Comparison of ENCODE assay signal across 8 cellular contexts in genomic region chr16:69424053-69424934, GRCh38. TPM values are rescaled to one million over a fixed set of nuclear protein-coding genes. Genes with fewer than 3 reads are reported as not detected.
DNase-seq lines count a peak whose midpoint lies in the region; ATAC-seq and TF ChIP-seq lines count a peak whose summit lies in the region.

A gene with protein sequence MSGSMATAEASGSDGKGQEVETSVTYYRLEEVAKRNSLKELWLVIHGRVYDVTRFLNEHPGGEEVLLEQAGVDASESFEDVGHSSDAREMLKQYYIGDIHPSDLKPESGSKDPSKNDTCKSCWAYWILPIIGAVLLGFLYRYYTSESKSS (plus strand): TSS chr16:69424619. CDS start chr16:69424684, 65 bp downstream.

- intact Hi-C loops in breast epithelium (cut with DNase I; ENCODE audit: low total_unique reads) = no loop called here

- peak; percentile 85 for DNase-seq in NCI-H2196 treated with DMSO at 0.1 percent for 48 hours (lab: John Stamatoyannopoulos, UW; ENCODE audit: unreplicated experiment)
- peak; percentile 95 to 96 for DNase-seq in breast epithelium (ENCODE audit: low spot score in 2 of 2)

- peak within 1 kb of the TSS; percentile 55 for H3K27ac ChIP-seq in ACC112 (ENCODE audit: low read depth, low read length)
- H3K27ac ChIP-seq in VCaP = peak within 1 kb of the TSS; percentile 77
- H3K27ac ChIP-seq in breast epithelium = peak within 1 kb of the TSS; percentile 82 to 86
- H3K27ac ChIP-seq in iPS-20b (ENCODE audit: low read length) = peak within 1 kb of the TSS; percentile 71
- peak within 1 kb of the TSS; percentile 4 to 92 (median 86) for H3K27ac ChIP-seq in skin epidermis

- TF ChIP-seq POLR2A in breast epithelium (IDR thresholded peaks at IDR 0.05) = peak; percentile 65

- ATAC-seq in GM18870 (IDR thresholded peaks at IDR 0.05; ENCODE audit: unreplicated experiment) (peak; percentile 97), HG03135 (IDR thresholded peaks at IDR 0.05; ENCODE audit: unreplicated experiment) (peak; percentile 93)

- H2AFZ ChIP-seq in ACC112 (ENCODE audit: low read length, unreplicated experiment) = peak within 1 kb of the TSS; percentile 93

- H3K4me1 ChIP-seq in ACC112 (ENCODE audit: control insufficient read depth, insufficient read depth, low read length, unreplicated experiment) (peaks cover 3% of the 10 kb centered on the region), breast epithelium (peaks cover 0 to 5% of the 10 kb centered on the region in 2 donors), iPS-20b (ENCODE audit: insufficient read depth, low read length) (peaks cover 4% of the 10 kb centered on the region; the same call in 1 of the 2 replicates)

- peak within 1 kb of the TSS; percentile 92 for H3K9ac ChIP-seq in iPS-20b (ENCODE audit: low read depth, low read length)

- TF ChIP-seq CTCF in VCaP (conservative IDR thresholded peaks at IDR 0.05) (no peak), breast epithelium (IDR thresholded peaks at IDR 0.05) (peak in 1 of 3 donors; percentile 28)

- H3K9me3 ChIP-seq in breast epithelium (no peaks in the 10 kb centered on the region), iPS-20b (ENCODE audit: insufficient read depth, low read depth, low read length) (peaks cover 7% of the 10 kb centered on the region; the same call in 1 of the 2 replicates)

- H3K4me3 ChIP-seq in ACC112 (ENCODE audit: low read depth, low read length) = peak within 1 kb of the TSS; percentile 97
- H3K4me3 ChIP-seq in breast epithelium = peak within 1 kb of the TSS; percentile 65 to 84 (median 70)
- H3K4me3 ChIP-seq in iPS-20b (ENCODE audit: low read length) = peak within 1 kb of the TSS; percentile 88
- peak within 1 kb of the TSS; percentile 61 to 91 (median 72) for H3K4me3 ChIP-seq in skin epidermis

- H3K27me3 ChIP-seq in ACC112 (ENCODE audit: insufficient read depth, low read length) (no peaks in the 10 kb centered on the region), breast epithelium (no peaks in the 10 kb centered on the region), iPS-20b (ENCODE audit: insufficient read depth, low read length) (no peaks in the 10 kb centered on the region)

- H3K36me3 ChIP-seq in ACC112 (ENCODE audit: insufficient read depth, low read length) (peaks cover 24% of the 10 kb centered on the region), breast epithelium (no peaks in the 10 kb centered on the region), iPS-20b (ENCODE audit: insufficient read depth, low read depth, low read length) (peaks cover 27% of the 10 kb centered on the region)

- H3K79me2 ChIP-seq in ACC112 (ENCODE audit: control insufficient read depth, insufficient read depth, low read length, unreplicated experiment) = peaks cover 38% of the 10 kb centered on the region

RNA-seq across cellular contexts. Expression of the gene that starts here (rescaled TPM):
- 10 to 100 TPM; 28.2 to 48.0 (median 34.7) TPM for total RNA-seq in breast epithelium

Comparison
In these comparisons a context has a peak if more than half of its experiments do, and no peak if none do; other contexts are left out.
1. Peak in every context shown above with its lines: DNase-seq, ATAC-seq, H3K4me3 ChIP-seq and H3K27ac ChIP-seq.